9 cellular contexts compared by ENCODE assay signal in the genomic region with DNA sequence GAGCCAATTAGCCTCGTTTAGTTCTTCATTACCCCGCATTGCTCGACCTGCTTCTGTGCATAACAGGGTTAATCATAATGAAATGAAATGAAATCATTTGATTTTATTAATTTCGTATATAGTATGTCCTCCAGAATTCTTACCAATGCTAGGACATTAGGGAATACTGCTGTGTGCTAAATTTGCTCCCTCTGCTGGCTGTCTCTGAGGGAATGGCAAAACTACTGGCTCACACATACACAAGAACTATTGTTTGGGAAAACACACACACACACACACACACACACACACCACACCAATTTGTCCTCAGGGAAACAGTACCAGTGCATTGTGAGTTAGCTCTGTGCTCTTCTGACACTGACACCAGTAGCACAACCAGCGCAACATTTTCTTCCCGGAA.
DNase-seq lines count a peak whose midpoint lies in the region; ATAC-seq and TF ChIP-seq lines count a peak whose summit lies in the region.
"Had no signal": no experiment of that assay in that cellular context is flagged by ENCODE, and none has a peak within 500 bp of the region (broad histone marks: within the 10 kb centered on the region; RNA-seq: fewer than 3 reads in every experiment).

No MANE protein-coding gene starts in this region.

- H3K9ac ChIP-seq in colonic mucosa (ENCODE audit: low read depth in 2 of 2, low read length in 2 of 2): no peak overlapping the region

- no peaks in the 10 kb centered on the region for H3K27me3 ChIP-seq in colonic mucosa

- H3K4me3 ChIP-seq in fibroblast of pulmonary artery (replicated peaks; ENCODE audit: low read depth, low read length): no peak overlapping the region
- H3K4me3 ChIP-seq in colonic mucosa: no peak overlapping the region

- no peak for ATAC-seq in HG03378 (IDR thresholded peaks at IDR 0.05; ENCODE audit: unreplicated experiment)

- no peak overlapping the region for H3K27ac ChIP-seq in colonic mucosa

- H3K4me1 ChIP-seq in colonic mucosa: no peaks in the 10 kb centered on the region

- TF ChIP-seq CTCF in GM12872 (IDR thresholded peaks at IDR 0.05; ENCODE audit: insufficient read depth, low read depth, low read length) (peak; percentile 12; the same call in 1 of the 3 replicates), fibroblast of pulmonary artery (IDR thresholded peaks at IDR 0.05; ENCODE audit: low read length, missing control alignments) (peak; percentile 81), colonic mucosa (IDR thresholded peaks at IDR 0.05) (no peak)

- H3K36me3 ChIP-seq in colonic mucosa: no peaks in the 10 kb centered on the region

- intact Hi-C loops in colonic mucosa (cut with DNase I): no loop called here

- DNase-seq in RKO (ENCODE audit: low spot score) (peak; percentile 20), fibroblast of pulmonary artery (ENCODE audit: low read depth) (peak; percentile 76), pons (ENCODE audit: low spot score) (peak; percentile 93), colonic mucosa (no peak), NCI-H2171 (lab: John Stamatoyannopoulos, UW) (no peak)
- DNase-seq in stimulated activated CD4-positive, alpha-beta T cell treated with anti-CD3 and anti-CD28 coated beads, Interleukin-12 subunit alpha, Interleukin-12 subunit beta, amount 100 ng/mL, for 4 hours: no peak
- DNase-seq: stimulated activated CD4-positive, alpha-beta T cell treated with anti-CD3 and anti-CD28 coated beads, Interleukin-2, amount 100 ng/mL, for 24 hours had no signal

- no peaks in the 10 kb centered on the region for H3K9me3 ChIP-seq in colonic mucosa

Comparison
In these comparisons a context has a peak if more than half of its experiments do, and no peak if none do; other contexts are left out.
1. DNase-seq: peak in RKO (single experiment), fibroblast of pulmonary artery (single experiment) and pons (single experiment); none in colonic mucosa (single experiment), stimulated activated CD4-positive, alpha-beta T cell treated with anti-CD3 and anti-CD28 coated beads, Interleukin-12 subunit alpha, Interleukin-12 subunit beta, amount 100 ng/mL, for 4 hours (single experiment) and NCI-H2171 (single experiment).